ENCODE assay signal across 1 cellular context in the genomic region with DNA sequence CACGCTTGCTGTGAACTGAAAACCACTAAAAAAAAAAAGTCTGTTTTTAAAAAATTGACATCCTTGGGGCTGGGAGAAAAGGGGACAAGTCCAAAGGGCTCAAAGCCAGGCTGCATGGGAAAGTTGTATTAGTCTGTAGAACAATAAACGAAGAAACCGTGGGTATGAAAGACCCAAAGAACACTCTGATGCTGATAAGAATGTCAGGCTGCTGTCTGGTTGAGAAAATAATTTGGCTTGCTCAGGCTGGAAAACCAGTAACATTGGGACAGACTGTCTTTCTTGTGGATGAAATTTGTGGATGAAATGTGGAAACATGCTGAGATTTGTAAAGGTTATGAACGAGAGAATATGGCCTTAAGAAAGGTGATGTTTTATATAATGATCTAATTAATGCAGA.
TF ChIP-seq lines count a peak whose summit lies in the region.

No MANE protein-coding gene starts in this region.

TF ChIP-seq in K562, 482 proteins besides CTCF, POLR2A, EP300 and RAD21 (continued from another document):
- TF ChIP-seq, protein P1, sequence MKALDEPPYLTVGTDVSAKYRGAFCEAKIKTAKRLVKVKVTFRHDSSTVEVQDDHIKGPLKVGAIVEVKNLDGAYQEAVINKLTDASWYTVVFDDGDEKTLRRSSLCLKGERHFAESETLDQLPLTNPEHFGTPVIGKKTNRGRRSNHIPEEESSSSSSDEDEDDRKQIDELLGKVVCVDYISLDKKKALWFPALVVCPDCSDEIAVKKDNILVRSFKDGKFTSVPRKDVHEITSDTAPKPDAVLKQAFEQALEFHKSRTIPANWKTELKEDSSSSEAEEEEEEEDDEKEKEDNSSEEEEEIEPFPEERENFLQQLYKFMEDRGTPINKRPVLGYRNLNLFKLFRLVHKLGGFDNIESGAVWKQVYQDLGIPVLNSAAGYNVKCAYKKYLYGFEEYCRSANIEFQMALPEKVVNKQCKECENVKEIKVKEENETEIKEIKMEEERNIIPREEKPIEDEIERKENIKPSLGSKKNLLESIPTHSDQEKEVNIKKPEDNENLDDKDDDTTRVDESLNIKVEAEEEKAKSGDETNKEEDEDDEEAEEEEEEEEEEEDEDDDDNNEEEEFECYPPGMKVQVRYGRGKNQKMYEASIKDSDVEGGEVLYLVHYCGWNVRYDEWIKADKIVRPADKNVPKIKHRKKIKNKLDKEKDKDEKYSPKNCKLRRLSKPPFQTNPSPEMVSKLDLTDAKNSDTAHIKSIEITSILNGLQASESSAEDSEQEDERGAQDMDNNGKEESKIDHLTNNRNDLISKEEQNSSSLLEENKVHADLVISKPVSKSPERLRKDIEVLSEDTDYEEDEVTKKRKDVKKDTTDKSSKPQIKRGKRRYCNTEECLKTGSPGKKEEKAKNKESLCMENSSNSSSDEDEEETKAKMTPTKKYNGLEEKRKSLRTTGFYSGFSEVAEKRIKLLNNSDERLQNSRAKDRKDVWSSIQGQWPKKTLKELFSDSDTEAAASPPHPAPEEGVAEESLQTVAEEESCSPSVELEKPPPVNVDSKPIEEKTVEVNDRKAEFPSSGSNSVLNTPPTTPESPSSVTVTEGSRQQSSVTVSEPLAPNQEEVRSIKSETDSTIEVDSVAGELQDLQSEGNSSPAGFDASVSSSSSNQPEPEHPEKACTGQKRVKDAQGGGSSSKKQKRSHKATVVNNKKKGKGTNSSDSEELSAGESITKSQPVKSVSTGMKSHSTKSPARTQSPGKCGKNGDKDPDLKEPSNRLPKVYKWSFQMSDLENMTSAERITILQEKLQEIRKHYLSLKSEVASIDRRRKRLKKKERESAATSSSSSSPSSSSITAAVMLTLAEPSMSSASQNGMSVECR (CRISPR knock-in tag; IDR thresholded peaks at IDR 0.05): no peak
- TF ChIP-seq CCAR2 (IDR thresholded peaks at IDR 0.05; ENCODE audit: low read depth, low read length) (no peak), THAP7 (CRISPR knock-in tag; IDR thresholded peaks at IDR 0.05) (no peak), RNF219 (CRISPR knock-in tag; IDR thresholded peaks at IDR 0.05) (no peak), ZFP30 (CRISPR knock-in tag; IDR thresholded peaks at IDR 0.05; ENCODE audit: borderline replicate concordance) (no peak)
- TF ChIP-seq, protein P2, sequence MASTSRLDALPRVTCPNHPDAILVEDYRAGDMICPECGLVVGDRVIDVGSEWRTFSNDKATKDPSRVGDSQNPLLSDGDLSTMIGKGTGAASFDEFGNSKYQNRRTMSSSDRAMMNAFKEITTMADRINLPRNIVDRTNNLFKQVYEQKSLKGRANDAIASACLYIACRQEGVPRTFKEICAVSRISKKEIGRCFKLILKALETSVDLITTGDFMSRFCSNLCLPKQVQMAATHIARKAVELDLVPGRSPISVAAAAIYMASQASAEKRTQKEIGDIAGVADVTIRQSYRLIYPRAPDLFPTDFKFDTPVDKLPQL (IDR thresholded peaks at IDR 0.05; ENCODE audit: extremely low read depth, insufficient read length): no peak
